ENCODE assay signal across 1 cellular context in genomic region chr19:8575467-8575997, GRCh38.
TF ChIP-seq lines count a peak whose summit lies in the region.

No MANE protein-coding gene starts in this region.

TF ChIP-seq in WTC11, 78 proteins besides CTCF, POLR2A, EP300 and RAD21 (continued from another document):
- TF ChIP-seq FOXP1 (CRISPR knock-in tag; IDR thresholded peaks at IDR 0.05; ENCODE audit: borderline replicate concordance), result no peak
